ENCODE assay signal across 23 cellular contexts in genomic region chr10:75009426-75009825, GRCh38.
"Had no signal": no experiment of that assay in that cellular context is flagged by ENCODE, and none has a peak within 500 bp of the region (broad histone marks: within the 10 kb centered on the region; RNA-seq: fewer than 3 reads in every experiment).

No MANE protein-coding gene starts in this region.

- DNase-seq: activated CD4-positive, CD25-positive, alpha-beta regulatory T cell treated with anti-CD3 and anti-CD28 coated beads, Interleukin-2, amount 50 U/mL, for 72 hours; activated T-cell treated with anti-CD3 and anti-CD28 coated beads, Interleukin-2, amount 50 U/mL, for 24 hours; adrenal gland; brain microvascular endothelial cell; caudate nucleus; dermis blood vessel endothelial cell; effector CD8-positive, alpha-beta T cell; foreskin melanocyte; left ventricle myocardium superior; occipital lobe; right lobe of liver; small intestine; stimulated activated CD4-positive, alpha-beta T cell treated with anti-CD3 and anti-CD28 coated beads, Interleukin-2, amount 100 ng/mL, for 24 hours; stomach had no signal

- FAIRE-seq: small intestine, urothelium cell line had no signal

- H3K27ac Mint-ChIP-seq: activated T-cell treated with anti-CD3 and anti-CD28 coated beads, Interleukin-2, amount 50 U/mL, for 24 hours; activated T-helper 17 cell treated with anti-CD3 and anti-CD28 coated beads, Interleukin-2, amount 50 U/mL, for 72 hours; stimulated activated memory B cell treated with anti-CD40 and anti-IgM and Interleukin-4, amounts not matched to agents 10 μg/mL and 1 μg/mL and 100 μg/mL, for 72 hours had no signal

- H3K27ac ChIP-seq: adrenal gland, ascending aorta, brain microvascular endothelial cell, right lobe of liver, stomach, suprapubic skin, tibial nerve, VCaP had no signal

- H3K36me3 Mint-ChIP-seq: activated naive CD4-positive, alpha-beta T cell treated with anti-CD3 and anti-CD28 coated beads, Interleukin-2, amount 50 U/mL, for 72 hours had no signal

- H3K27me3 ChIP-seq: adrenal gland, ascending aorta, brain microvascular endothelial cell, right lobe of liver, stomach, suprapubic skin, tibial nerve had no signal

- ATAC-seq: activated naive CD4-positive, alpha-beta T cell treated with anti-CD3 and anti-CD28 coated beads, Interleukin-2, amount 50 U/mL, for 72 hours; activated T-helper 17 cell treated with anti-CD3 and anti-CD28 coated beads, Interleukin-2, amount 50 U/mL, for 72 hours; left ventricle myocardium superior; right lobe of liver; stimulated activated memory B cell treated with anti-CD40 and anti-IgM and Interleukin-4, amounts not matched to agents 10 μg/mL and 1 μg/mL and 100 μg/mL, for 72 hours had no signal

- H3K4me3 ChIP-seq: adrenal gland, ascending aorta, right lobe of liver, stomach, suprapubic skin, tibial nerve had no signal

- H3K9me3 ChIP-seq: adrenal gland, ascending aorta, right lobe of liver, stomach, suprapubic skin, tibial nerve had no signal

- H3K27me3 Mint-ChIP-seq: activated T-cell treated with anti-CD3 and anti-CD28 coated beads, Interleukin-2, amount 50 U/mL, for 24 hours; activated T-helper 17 cell treated with anti-CD3 and anti-CD28 coated beads, Interleukin-2, amount 50 U/mL, for 72 hours; stimulated activated memory B cell treated with anti-CD40 and anti-IgM and Interleukin-4, amounts not matched to agents 10 μg/mL and 1 μg/mL and 100 μg/mL, for 72 hours had no signal

- H3K9me3 Mint-ChIP-seq: activated naive CD4-positive, alpha-beta T cell treated with anti-CD3 and anti-CD28 coated beads, Interleukin-2, amount 50 U/mL, for 72 hours; activated T-cell treated with anti-CD3 and anti-CD28 coated beads, Interleukin-2, amount 50 U/mL, for 24 hours; activated T-helper 17 cell treated with anti-CD3 and anti-CD28 coated beads, Interleukin-2, amount 50 U/mL, for 72 hours; neural crest cell; stimulated activated memory B cell treated with anti-CD40 and anti-IgM and Interleukin-4, amounts not matched to agents 10 μg/mL and 1 μg/mL and 100 μg/mL, for 72 hours had no signal

- H3K36me3 ChIP-seq: adrenal gland, brain microvascular endothelial cell, right lobe of liver had no signal

- H3K4me3 Mint-ChIP-seq: activated T-cell treated with anti-CD3 and anti-CD28 coated beads, Interleukin-2, amount 50 U/mL, for 24 hours; neural crest cell; stimulated activated memory B cell treated with anti-CD40 and anti-IgM and Interleukin-4, amounts not matched to agents 10 μg/mL and 1 μg/mL and 100 μg/mL, for 72 hours had no signal
